ENCODE assay signal across 13 cellular contexts in the genomic region with DNA sequence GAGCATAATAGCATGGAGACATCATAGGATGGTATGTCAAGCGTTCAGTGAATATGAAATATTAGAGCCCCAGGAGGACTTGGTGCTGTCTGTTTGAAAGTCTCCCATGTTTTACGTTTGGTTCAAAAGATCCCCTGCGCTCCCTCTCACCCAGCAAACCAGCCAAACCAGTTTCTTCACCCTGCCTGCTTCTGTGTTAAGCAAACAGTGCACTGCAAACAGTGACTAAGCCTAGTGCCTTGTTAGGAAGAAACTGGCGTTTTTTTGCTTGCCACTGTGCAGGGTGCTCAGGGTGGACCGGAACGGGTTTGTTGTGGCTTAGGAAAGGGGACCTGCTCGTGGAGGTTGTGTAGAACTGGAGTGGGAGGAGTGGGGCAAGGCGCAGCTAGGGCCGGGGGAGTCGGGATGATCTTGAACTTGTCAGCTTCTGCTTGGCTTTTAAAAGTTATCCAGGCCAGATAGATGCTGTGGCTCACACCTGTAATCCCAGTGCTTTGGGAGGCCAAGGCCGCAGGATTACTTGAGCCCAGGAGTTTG. TPM values are rescaled to one million over a fixed set of nuclear protein-coding genes. Genes with fewer than 3 reads are reported as not detected.
DNase-seq lines count a peak whose midpoint lies in the region; ATAC-seq and TF ChIP-seq lines count a peak whose summit lies in the region.
"Had no signal": no experiment of that assay in that cellular context is flagged by ENCODE, and none has a peak within 500 bp of the region (broad histone marks: within the 10 kb centered on the region; RNA-seq: fewer than 3 reads in every experiment).

No MANE protein-coding gene starts in this region.

- intact Hi-C loops in HCT116 (cut with micrococcal nuclease), result loop anchor here (1.0 to 5.0 kb wide), 2 partner anchors 11 to 38 kb away; no protein-coding TSS in a partner anchor
- intact Hi-C loops in esophagus squamous epithelium (cut with DNase I), result no loop called here

- H3K9me3 ChIP-seq in HCT116 (ENCODE audit: control insufficient read depth in 1 of 2, insufficient read depth in 1 of 2, low read depth in 1 of 2, low read length in 2 of 2), result no peaks in the 10 kb centered on the region
- no peaks in the 10 kb centered on the region for H3K9me3 ChIP-seq in esophagus squamous epithelium
- H3K9me3 ChIP-seq in right atrium auricular region, result no peaks in the 10 kb centered on the region

- peak; percentile 88 for ATAC-seq in HCT116
- ATAC-seq: sciatic nerve had no signal

- no peaks in the 10 kb centered on the region for H3K36me3 Mint-ChIP-seq in activated CD4-positive, alpha-beta T cell treated with anti-CD3 and anti-CD28 coated beads, Interleukin-2, amount 10 ng/mL, durations not matched to agents 7 days and 5 days (ENCODE audit: low read depth)
- H3K36me3 Mint-ChIP-seq: brain had no signal

- H3K36me3 ChIP-seq in HCT116 (ENCODE audit: control insufficient read depth in 1 of 2, insufficient read depth in 2 of 2, low read length in 2 of 2) (peaks cover 0 to 3% of the 10 kb centered on the region in 2 experiments; a peak in 1 of 4 replicates), esophagus squamous epithelium (peaks cover 0 to 19% (median 0%) of the 10 kb centered on the region in 3 donors), right atrium auricular region (no peaks in the 10 kb centered on the region)

- peaks cover 59% of the 10 kb centered on the region for H3K79me2 ChIP-seq in HCT116 (ENCODE audit: insufficient read depth, low read length)

- no peak overlapping the region for H3K27ac Mint-ChIP-seq in activated CD4-positive, alpha-beta T cell treated with anti-CD3 and anti-CD28 coated beads, Interleukin-2, amount 10 ng/mL, durations not matched to agents 7 days and 5 days

- H4K20me1 ChIP-seq in HCT116 (ENCODE audit: insufficient read depth), result peaks cover 4% of the 10 kb centered on the region; the same call in 1 of the 2 replicates

- RAD21 ChIA-PET in HCT116 (lab: Charles Lee; ENCODE audit: low non-redundant PET in 1 of 2, low total read pairs in 2 of 2, uncharacterized antibody in 2 of 2, unreplicated experiment in 2 of 2), result interaction anchor here in 1 of 2 experiments (0.6 kb wide), 1 partner anchor 154 kb away, joined by 3 read pairs; no protein-coding TSS in a partner anchor

- POLR2A ChIA-PET in HCT116 (lab: Charles Lee), result no interaction called here
- POLR2A ChIA-PET in activated CD4-positive, alpha-beta T cell treated with anti-CD3 and anti-CD28 coated beads, Interleukin-2, amount 10 ng/mL, durations not matched to agents 7 days and 5 days (lab: Charles Lee), result no interaction called here

- H3K9me3 Mint-ChIP-seq in activated CD4-positive, alpha-beta T cell treated with anti-CD3 and anti-CD28 coated beads, Interleukin-2, amount 10 ng/mL, durations not matched to agents 7 days and 5 days, result no peaks in the 10 kb centered on the region

- DNase-seq in HCT116 (ENCODE audit: low read depth, low spot score) (peak; percentile 88), NCI-H460 (ENCODE audit: extremely low read depth, low read depth) (peak; percentile 36), esophagus squamous epithelium (lab: John Stamatoyannopoulos, UW) (no peak), renal cortical epithelial cell (ENCODE audit: low read depth) (peak; percentile 83), right atrium auricular region (ENCODE audit: low spot score) (no peak), NCI-H1694 (lab: John Stamatoyannopoulos, UW) (no peak)
- no peak for DNase-seq in activated CD4-positive, alpha-beta T cell treated with anti-CD3 and anti-CD28 coated beads, Interleukin-2, amount 10 ng/mL, durations not matched to agents 7 days and 5 days
- DNase-seq in stimulated activated CD4-positive, alpha-beta T cell treated with anti-CD3 and anti-CD28 coated beads, Interleukin-4, amount 100 ng/mL, for 24 hours, result no peak
- DNase-seq: activated CD4-positive, alpha-beta T cell treated with anti-CD3 and anti-CD28 coated beads, Interleukin-2, amount 50 U/mL, for 1 hour; GDM1; stimulated activated naive CD4-positive, alpha-beta T cell had no signal

- peak overlapping the region; percentile 16 to 41 for H3K4me3 ChIP-seq in HCT116 (replicated peaks in 1 of 2; ENCODE audit: low read depth in 1 of 2, low read length in 2 of 2)
- peak overlapping the region in 2 of 4 donors; percentile 15 to 28 for H3K4me3 ChIP-seq in esophagus squamous epithelium
- no peak overlapping the region for H3K4me3 ChIP-seq in right atrium auricular region

- TF ChIP-seq CTCF in HCT116 (IDR thresholded peaks at IDR 0.05 in 2 of 3, conservative IDR thresholded peaks at IDR 0.05 in 1 of 3; ENCODE audit: borderline replicate concordance in 1 of 3, insufficient read depth in 1 of 3, low read depth in 2 of 3, low read length in 2 of 3), result no peak
- TF ChIP-seq CTCF in esophagus squamous epithelium (IDR thresholded peaks at IDR 0.05), result no peak
- TF ChIP-seq CTCF in right atrium auricular region (IDR thresholded peaks at IDR 0.05), result no peak

- CTCF ChIA-PET in HCT116 (lab: Charles Lee), result no interaction called here
- CTCF ChIA-PET in activated CD4-positive, alpha-beta T cell treated with anti-CD3 and anti-CD28 coated beads, Interleukin-2, amount 10 ng/mL, durations not matched to agents 7 days and 5 days (lab: Charles Lee), result interaction anchor here (1.1 kb wide), 1 partner anchor 11 kb away, joined by 3 read pairs; no protein-coding TSS in a partner anchor

- no peaks in the 10 kb centered on the region for H3K9me2 ChIP-seq in HCT116 (ENCODE audit: insufficient read depth)

- H3K4me1 Mint-ChIP-seq in activated CD4-positive, alpha-beta T cell treated with anti-CD3 and anti-CD28 coated beads, Interleukin-2, amount 10 ng/mL, durations not matched to agents 7 days and 5 days, result peaks cover 6% of the 10 kb centered on the region

- H3K4me2 ChIP-seq in HCT116 (ENCODE audit: low read length), result peak overlapping the region; percentile 77

- H3K9ac ChIP-seq in HCT116 (ENCODE audit: low read length), result peak overlapping the region; percentile 51

- TF ChIP-seq POLR2A in HCT116 (IDR thresholded peaks at IDR 0.05; ENCODE audit: borderline replicate concordance, extremely low read depth, insufficient read depth, insufficient read length) (no peak), esophagus squamous epithelium (IDR thresholded peaks at IDR 0.05) (no peak)

- peak; percentile 44; the same call in 1 of the 2 replicates for TF ChIP-seq RAD21 in HCT116 (IDR thresholded peaks at IDR 0.05; ENCODE audit: low read depth)

- BruUV-seq in HCT116 (replicated peaks; lab: Mats Ljungman, UMichigan), result no TSS peak

- peaks cover 70 to 81% of the 10 kb centered on the region in 2 experiments for H3K4me1 ChIP-seq in HCT116 (ENCODE audit: control insufficient read depth in 1 of 2, insufficient read depth in 2 of 2, low read length in 2 of 2)
- H3K4me1 ChIP-seq in esophagus squamous epithelium, result peaks cover 21 to 82% (median 21%) of the 10 kb centered on the region in 3 donors
- no peaks in the 10 kb centered on the region for H3K4me1 ChIP-seq in right atrium auricular region

- H3K4me3 Mint-ChIP-seq in activated CD4-positive, alpha-beta T cell treated with anti-CD3 and anti-CD28 coated beads, Interleukin-2, amount 10 ng/mL, durations not matched to agents 7 days and 5 days, result no peak overlapping the region

- no peak overlapping the region for H2AFZ ChIP-seq in HCT116 (ENCODE audit: low read depth, low read length, poor library complexity, severe bottlenecking)

- H3K27ac ChIP-seq in HCT116 (ENCODE audit: low read depth, low read length) (peak overlapping the region; percentile 68), esophagus squamous epithelium (peak overlapping the region; percentile 69 to 91 (median 82)), right atrium auricular region (no peak overlapping the region)

- no peaks in the 10 kb centered on the region for H3K27me3 ChIP-seq in HCT116 (ENCODE audit: insufficient read depth, low read length)
- H3K27me3 ChIP-seq in esophagus squamous epithelium, result no peaks in the 10 kb centered on the region
- no peaks in the 10 kb centered on the region for H3K27me3 ChIP-seq in right atrium auricular region

- peaks cover 4% of the 10 kb centered on the region for H3K27me3 Mint-ChIP-seq in activated CD4-positive, alpha-beta T cell treated with anti-CD3 and anti-CD28 coated beads, Interleukin-2, amount 10 ng/mL, durations not matched to agents 7 days and 5 days

- WGBS in esophagus squamous epithelium, 2 donors, result 45% methylated on average over 10 to 11 of the region's 11 CpGs

TF ChIP-seq in HCT116, 20 proteins besides CTCF, POLR2A, EP300 and RAD21 (continues in another document):
- TF ChIP-seq, protein P1, sequence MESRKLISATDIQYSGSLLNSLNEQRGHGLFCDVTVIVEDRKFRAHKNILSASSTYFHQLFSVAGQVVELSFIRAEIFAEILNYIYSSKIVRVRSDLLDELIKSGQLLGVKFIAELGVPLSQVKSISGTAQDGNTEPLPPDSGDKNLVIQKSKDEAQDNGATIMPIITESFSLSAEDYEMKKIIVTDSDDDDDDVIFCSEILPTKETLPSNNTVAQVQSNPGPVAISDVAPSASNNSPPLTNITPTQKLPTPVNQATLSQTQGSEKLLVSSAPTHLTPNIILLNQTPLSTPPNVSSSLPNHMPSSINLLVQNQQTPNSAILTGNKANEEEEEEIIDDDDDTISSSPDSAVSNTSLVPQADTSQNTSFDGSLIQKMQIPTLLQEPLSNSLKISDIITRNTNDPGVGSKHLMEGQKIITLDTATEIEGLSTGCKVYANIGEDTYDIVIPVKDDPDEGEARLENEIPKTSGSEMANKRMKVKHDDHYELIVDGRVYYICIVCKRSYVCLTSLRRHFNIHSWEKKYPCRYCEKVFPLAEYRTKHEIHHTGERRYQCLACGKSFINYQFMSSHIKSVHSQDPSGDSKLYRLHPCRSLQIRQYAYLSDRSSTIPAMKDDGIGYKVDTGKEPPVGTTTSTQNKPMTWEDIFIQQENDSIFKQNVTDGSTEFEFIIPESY (IDR thresholded peaks at IDR 0.05; ENCODE audit: extremely low read depth, insufficient replicate concordance, low read length), result peak; percentile 67
- peak; percentile 96 for TF ChIP-seq SRF (IDR thresholded peaks at IDR 0.05; ENCODE audit: low read depth)
- no peak for TF ChIP-seq ELF1 (IDR thresholded peaks at IDR 0.05; ENCODE audit: borderline replicate concordance, low read depth)
- TF ChIP-seq FOSL1 (IDR thresholded peaks at IDR 0.05; ENCODE audit: low read depth), result peak; percentile 84
- TF ChIP-seq JUND (IDR thresholded peaks at IDR 0.05), result peak; percentile 88
- peak; percentile 88 for TF ChIP-seq CEBPB (IDR thresholded peaks at IDR 0.05; ENCODE audit: low read depth)
- peak; percentile 98 for TF ChIP-seq CBX3 (IDR thresholded peaks at IDR 0.05; ENCODE audit: low read depth)
- TF ChIP-seq SIN3A (IDR thresholded peaks at IDR 0.05; ENCODE audit: low read depth), result peak; percentile 69

RNA-seq across cellular contexts. Expression of a gene that starts 7.7 kb away (rescaled TPM):
- total RNA-seq in HCT116 (2021; ENCODE audit: unreplicated experiment) (73.2 TPM), esophagus squamous epithelium (100 to 1,000 TPM in 3 of 4 donors, 10 to 100 TPM in 1; 72.7 to 302 (median 160) TPM), renal cortical epithelial cell (31.4 and 94.8 TPM in 2 replicates), right atrium auricular region (1 to 10 TPM in 1 of 2 donors, under 1 TPM in 1; 0.93 to 1.4 TPM)
- 74.6 and 136 TPM in 2 replicates for polyA plus RNA-seq in HCT116 (2012)
- not detected in 2 replicates for total RNA-seq in NCI-H460 (2014; rRNA removed; shearing (Covaris generic))
- polyA plus RNA-seq in NCI-H460 (2014; cell fraction: nucleus; rRNA removed), result not detected in 2 replicates
- total RNA-seq in activated CD4-positive, alpha-beta T cell treated with anti-CD3 and anti-CD28 coated beads, Interleukin-2, amount 10 ng/mL, durations not matched to agents 7 days and 5 days, result under 1 TPM; 0.06 to 0.69 TPM

Comparison
In these comparisons a context has a peak if more than half of its experiments do, and no peak if none do; other contexts are left out.
1. DNase-seq: peak in HCT116 (single experiment), NCI-H460 (single experiment) and renal cortical epithelial cell (single experiment); none in esophagus squamous epithelium (single experiment), activated CD4-positive, alpha-beta T cell treated with anti-CD3 and anti-CD28 coated beads, Interleukin-2, amount 10 ng/mL, durations not matched to agents 7 days and 5 days (single experiment), right atrium auricular region (single experiment), stimulated activated CD4-positive, alpha-beta T cell treated with anti-CD3 and anti-CD28 coated beads, Interleukin-4, amount 100 ng/mL, for 24 hours (single experiment) and NCI-H1694 (single experiment).
2. H3K27ac ChIP-seq: peak in HCT116 (single experiment) and esophagus squamous epithelium (4 of 4); none in right atrium auricular region (0 of 2).
3. H3K4me3 ChIP-seq: peak in HCT116 (2 of 2); none in right atrium auricular region (0 of 2).
4. RNA of a gene that starts 7.7 kb away (total RNA-seq): 72.7 to 302 TPM in esophagus squamous epithelium, 73.2 TPM in HCT116 (single experiment) and 31.4 to 94.8 TPM in renal cortical epithelial cell; 0.93 to 1.4 TPM in right atrium auricular region, 0.06 to 0.69 TPM in activated CD4-positive, alpha-beta T cell treated with anti-CD3 and anti-CD28 coated beads, Interleukin-2, amount 10 ng/mL, durations not matched to agents 7 days and 5 days and not detected in NCI-H460; every median in the first group is over 10 times any median in the second.